Comparison of ENCODE assay signal across 16 cellular contexts in genomic region chr3:23874359-23875120, GRCh38. TPM values are rescaled to one million over a fixed set of nuclear protein-coding genes. Genes with fewer than 3 reads are reported as not detected.
DNase-seq lines count a peak whose midpoint lies in the region; ATAC-seq and TF ChIP-seq lines count a peak whose summit lies in the region.
"Had no signal": no experiment of that assay in that cellular context is flagged by ENCODE, and none has a peak within 500 bp of the region (broad histone marks: within the 10 kb centered on the region; RNA-seq: fewer than 3 reads in every experiment).

No MANE protein-coding gene starts in this region.

- TF ChIP-seq CTCF in astrocyte of the cerebellum (IDR thresholded peaks at IDR 0.05; ENCODE audit: low read depth, low read length, missing control alignments) (no peak), foreskin keratinocyte (conservative IDR thresholded peaks at IDR 0.05) (no peak), gastrocnemius medialis (IDR thresholded peaks at IDR 0.05 in 4 of 5, conservative IDR thresholded peaks at IDR 0.05 in 1 of 5) (no peak)

- H3K36me3 ChIP-seq in gastrocnemius medialis: no peaks in the 10 kb centered on the region

- H3K27ac ChIP-seq in foreskin keratinocyte: no peak overlapping the region
- peak overlapping the region; percentile 20 to 56 (median 38) for H3K27ac ChIP-seq in gastrocnemius medialis

- H3K27me3 ChIP-seq in foreskin keratinocyte: no peaks in the 10 kb centered on the region
- H3K27me3 ChIP-seq in gastrocnemius medialis: no peaks in the 10 kb centered on the region

- intact Hi-C loops in gastrocnemius medialis (cut with DNase I; ENCODE audit: low total_unique reads): loop anchor here (5.0 kb wide), 1 partner anchor 32 kb away; no protein-coding TSS in a partner anchor

- no peaks in the 10 kb centered on the region for H3K9me3 ChIP-seq in gastrocnemius medialis

- peaks cover 9% of the 10 kb centered on the region for H3K4me1 ChIP-seq in foreskin keratinocyte
- peaks cover 61 to 64% of the 10 kb centered on the region in 2 donors for H3K4me1 ChIP-seq in gastrocnemius medialis

- H3K4me3 ChIP-seq in astrocyte of the cerebellum (ENCODE audit: low read depth, low read length): no peak overlapping the region
- no peak overlapping the region for H3K4me3 ChIP-seq in gastrocnemius medialis
- H3K4me3 ChIP-seq: K562 had no signal

- TF ChIP-seq POLR2A in gastrocnemius medialis (IDR thresholded peaks at IDR 0.05): no peak

- in situ Hi-C loops in astrocyte of the cerebellum (cut with HindIII; ENCODE audit: low sequenced_read_pairs): no loop called here
- in situ Hi-C loops in gastrocnemius medialis (cut with MboI; ENCODE audit: low sequenced_read_pairs in 4 of 4): loop anchor here in 2 of 4 donors (25.0 kb wide), 2 partner anchors 363 to 813 kb away; no protein-coding TSS in a partner anchor

- ATAC-seq in foreskin keratinocyte (peak; percentile 79), gastrocnemius medialis (peak; percentile 37 to 48), GM18873 (IDR thresholded peaks at IDR 0.05; ENCODE audit: low FRiP score, unreplicated experiment) (no peak), HG03175 (IDR thresholded peaks at IDR 0.05; ENCODE audit: unreplicated experiment) (no peak)
- ATAC-seq: naive thymus-derived CD4-positive, alpha-beta T cell; stimulated activated naive CD8-positive, alpha-beta T cell treated with anti-CD3 and anti-CD28 coated beads, Interleukin-15, Interleukin-2, amounts not matched to agents 100 U/mL and 50 U/mL, for 24 hours had no signal

- DNase-seq in HCEC 1CT (peak; percentile 63), astrocyte of the cerebellum (ENCODE audit: low read depth) (peak; percentile 26), foreskin keratinocyte (peak; percentile 59 to 80), gastrocnemius medialis (no peak), NAMALWA (ENCODE audit: low spot score) (no peak), NCI-H1694 treated with DMSO at 0.1 percent for 48 hours (lab: John Stamatoyannopoulos, UW) (no peak)
- DNase-seq: activated CD4-positive, CD25-positive, alpha-beta regulatory T cell treated with anti-CD3 and anti-CD28 coated beads, Interleukin-2, amount 50 U/mL, for 72 hours; CD4-positive, CD25-positive, alpha-beta regulatory T cell; naive thymus-derived CD4-positive, alpha-beta T cell; NCI-H1417 treated with DMSO at 0.1 percent for 48 hours; NCI-H510A treated with DMSO at 0.1 percent for 48 hours; right cardiac atrium; stimulated activated naive CD8-positive, alpha-beta T cell treated with anti-CD3 and anti-CD28 coated beads, Interleukin-15, Interleukin-2, amounts not matched to agents 100 U/mL and 50 U/mL, for 24 hours had no signal

RNA-seq across cellular contexts. Expression of gene NKIRAS1, which starts 42.2 kb away (rescaled TPM):
- 7.5 and 9.1 TPM in 2 replicates for total RNA-seq in foreskin keratinocyte
- 4.9 and 7.0 TPM in 2 replicates for polyA plus RNA-seq in foreskin keratinocyte
- total RNA-seq in gastrocnemius medialis: 10 to 100 TPM; 25.1 to 42.1 (median 34.7) TPM

RNA-seq across cellular contexts. Expression of gene RPL15, which starts 42.4 kb away (rescaled TPM):
- total RNA-seq in foreskin keratinocyte (2,112 and 2,154 TPM in 2 replicates), gastrocnemius medialis (1,000 to 10,000 TPM; 1,370 to 1,628 (median 1,557) TPM)
- polyA plus RNA-seq in foreskin keratinocyte: 3,005 and 3,026 TPM in 2 replicates

Comparison
In these comparisons a context has a peak if more than half of its experiments do, and no peak if none do; other contexts are left out.
1. DNase-seq: peak in HCEC 1CT (single experiment), astrocyte of the cerebellum (single experiment) and foreskin keratinocyte (2 of 2); none in gastrocnemius medialis (0 of 2), NAMALWA (single experiment) and NCI-H1694 treated with DMSO at 0.1 percent for 48 hours (single experiment).
2. ATAC-seq: peak in foreskin keratinocyte (single experiment) and gastrocnemius medialis (2 of 2); none in GM18873 (single experiment) and HG03175 (single experiment).